In genomic region chr16:23500866-23501234, GRCh38 we compare ENCODE assay signal across 25 cellular contexts. TPM values are rescaled to one million over a fixed set of nuclear protein-coding genes. Genes with fewer than 3 reads are reported as not detected.
DNase-seq lines count a peak whose midpoint lies in the region; ATAC-seq and TF ChIP-seq lines count a peak whose summit lies in the region.
"Had no signal": no experiment of that assay in that cellular context is flagged by ENCODE, and none has a peak within 500 bp of the region (broad histone marks: within the 10 kb centered on the region; RNA-seq: fewer than 3 reads in every experiment).

No MANE protein-coding gene starts in this region.

- H4K20me1 ChIP-seq in OCI-LY7 (ENCODE audit: insufficient read depth, low read length): peaks cover 80% of the 10 kb centered on the region

- peak overlapping the region; percentile 24 to 94 (median 92) for H3K27ac Mint-ChIP-seq in IgD-negative memory B cell
- no peak overlapping the region for H3K27ac Mint-ChIP-seq in natural killer cell treated with Interleukin-12 subunit alpha and Interleukin-12 subunit beta and Interleukin-15 and Interleukin-18, amount 100 ng/mL, for 72 hours
- no peak overlapping the region for H3K27ac Mint-ChIP-seq in activated naive CD4-positive, alpha-beta T cell treated with anti-CD3 and anti-CD28 coated beads, Interleukin-2, amount 10 ng/mL, durations not matched to agents 7 days and 5 days
- H3K27ac Mint-ChIP-seq: activated CD4-positive, alpha-beta T cell treated with anti-CD3 and anti-CD28 coated beads for 36 hours; activated naive CD8-positive, alpha-beta T cell treated with anti-CD3 and anti-CD28 coated beads, Interleukin-2, amount 50 U/mL, for 24 hours; nephron progenitor cell; stimulated activated naive CD8-positive, alpha-beta T cell treated with anti-CD3 and anti-CD28 coated beads, Interleukin-15, Interleukin-2, amounts not matched to agents 100 ng/mL and 50 ng/mL, for 24 hours; T-helper 1 cell treated with Interleukin-12 subunit alpha and Interleukin-12 subunit beta and Interleukin-4 antibody, amounts not matched to agents 30 μg/mL and 1 μg/mL, for 36 hours had no signal

- DNase-seq in OCI-LY7 (ENCODE audit: low spot score) (no peak), erythroblast (lab: John Stamatoyannopoulos, UW) (peak; percentile 44 to 51), stomach (no peak), BE2C (no peak)
- DNase-seq in natural killer cell treated with Interleukin-12 subunit alpha and Interleukin-12 subunit beta and Interleukin-15 and Interleukin-18, amount 100 ng/mL, for 72 hours (ENCODE audit: low spot score): no peak
- no peak for DNase-seq in activated naive CD4-positive, alpha-beta T cell treated with anti-CD3 and anti-CD28 coated beads, Interleukin-2, amount 10 ng/mL, durations not matched to agents 7 days and 5 days
- DNase-seq: activated CD4-positive, alpha-beta T cell treated with anti-CD3 and anti-CD28 coated beads for 36 hours; activated gamma-delta T cell; activated naive CD8-positive, alpha-beta T cell treated with anti-CD3 and anti-CD28 coated beads, Interleukin-2, amount 50 U/mL, for 24 hours; COR-L47; foreskin melanocyte; hippocampal formation; immature natural killer cell; left ventricle myocardium inferior; NCI-H1417; NCI-H446; nephron progenitor cell; stimulated activated CD4-positive, alpha-beta T cell treated with anti-CD3 and anti-CD28 coated beads, Interleukin-12 subunit alpha, Interleukin-12 subunit beta, amount 100 ng/mL, for 4 hours; stimulated activated CD4-positive, alpha-beta T cell treated with anti-CD3 and anti-CD28 coated beads, Interleukin-4, amount 100 ng/mL, for 4 hours; tibial artery had no signal

- no peaks in the 10 kb centered on the region for H3K9me3 ChIP-seq in OCI-LY7 (ENCODE audit: low read length)
- H3K9me3 ChIP-seq in stomach: no peaks in the 10 kb centered on the region
- no peaks in the 10 kb centered on the region; the same call in 1 of the 2 replicates for H3K9me3 ChIP-seq in BE2C
- H3K9me3 ChIP-seq: left ventricle myocardium inferior, ovary, right atrium auricular region, tibial artery had no signal

- no peak overlapping the region for H2AFZ ChIP-seq in OCI-LY7 (ENCODE audit: low read length)

- H3K4me1 ChIP-seq in OCI-LY7 (ENCODE audit: insufficient read depth, low read length, poor library complexity, severe bottlenecking) (peaks cover 97% of the 10 kb centered on the region), stomach (peaks cover 40 to 95% (median 80%) of the 10 kb centered on the region in 4 donors), BE2C (peaks cover 10% of the 10 kb centered on the region)

- H3K4me3 ChIP-seq in OCI-LY7 (ENCODE audit: low read depth, low read length, poor library complexity, severe bottlenecking): no peak overlapping the region
- no peak overlapping the region for H3K4me3 ChIP-seq in stomach
- H3K4me3 ChIP-seq in BE2C (ENCODE audit: low read depth, low read length): no peak overlapping the region
- H3K4me3 ChIP-seq: left ventricle myocardium inferior, ovary, right atrium auricular region, tibial artery had no signal

- H3K9me3 Mint-ChIP-seq in IgD-negative memory B cell: no peaks in the 10 kb centered on the region
- no peaks in the 10 kb centered on the region for H3K9me3 Mint-ChIP-seq in natural killer cell treated with Interleukin-12 subunit alpha and Interleukin-12 subunit beta and Interleukin-15 and Interleukin-18, amount 100 ng/mL, for 72 hours
- H3K9me3 Mint-ChIP-seq in activated naive CD4-positive, alpha-beta T cell treated with anti-CD3 and anti-CD28 coated beads, Interleukin-2, amount 10 ng/mL, durations not matched to agents 7 days and 5 days: no peaks in the 10 kb centered on the region
- H3K9me3 Mint-ChIP-seq: activated naive CD8-positive, alpha-beta T cell treated with anti-CD3 and anti-CD28 coated beads, Interleukin-2, amount 50 U/mL, for 24 hours; immature natural killer cell; nephron progenitor cell; stimulated activated naive CD8-positive, alpha-beta T cell treated with anti-CD3 and anti-CD28 coated beads, Interleukin-15, Interleukin-2, amounts not matched to agents 100 ng/mL and 50 ng/mL, for 24 hours; T-helper 1 cell treated with Interleukin-12 subunit alpha and Interleukin-12 subunit beta and Interleukin-4 antibody, amounts not matched to agents 30 μg/mL and 1 μg/mL, for 36 hours had no signal

- peaks cover 100% of the 10 kb centered on the region for H3K79me2 ChIP-seq in OCI-LY7 (ENCODE audit: insufficient read depth, low read depth, low read length)

- BruUV-seq in OCI-LY7 (replicated peaks; lab: Mats Ljungman, UMichigan): no TSS peak

- intact Hi-C loops in OCI-LY7 (cut with micrococcal nuclease; ENCODE audit: unreplicated experiment) (no loop called here), stomach (cut with DNase I; ENCODE audit: low total_unique reads) (no loop called here)

- TF ChIP-seq CTCF in OCI-LY7 (conservative IDR thresholded peaks at IDR 0.05; ENCODE audit: low read length) (no peak), stomach (IDR thresholded peaks at IDR 0.05) (no peak), BE2C (IDR thresholded peaks at IDR 0.05; ENCODE audit: low read depth, low read length) (no peak)

- WGBS in stomach, 5 donors: 43 to 61% (median 53%) methylated on average over 4 of the region's 4 CpGs

- H3K36me3 ChIP-seq in OCI-LY7 (ENCODE audit: insufficient read depth, low read length) (peaks cover 99% of the 10 kb centered on the region), stomach (peaks cover 0 to 8% (median 7%) of the 10 kb centered on the region in 4 donors), BE2C (peaks cover 20% of the 10 kb centered on the region)
- H3K36me3 ChIP-seq: left ventricle myocardium inferior, ovary had no signal

- no peak for TF ChIP-seq EP300 in stomach (IDR thresholded peaks at IDR 0.05)

- peak overlapping the region; percentile 53 for H3K4me2 ChIP-seq in OCI-LY7 (ENCODE audit: low read length)

- H3K27ac ChIP-seq in OCI-LY7 (ENCODE audit: low read depth, low read length, poor library complexity, severe bottlenecking): no peak overlapping the region
- peak overlapping the region in 3 of 5 donors; percentile 39 to 56 (median 55) for H3K27ac ChIP-seq in stomach
- H3K27ac ChIP-seq: left ventricle myocardium inferior, right atrium auricular region, tibial artery had no signal

- peaks cover 66 to 80% (median 78%) of the 10 kb centered on the region in 3 donors for H3K4me1 Mint-ChIP-seq in IgD-negative memory B cell
- peaks cover 37 to 55% of the 10 kb centered on the region in 2 donors for H3K4me1 Mint-ChIP-seq in natural killer cell treated with Interleukin-12 subunit alpha and Interleukin-12 subunit beta and Interleukin-15 and Interleukin-18, amount 100 ng/mL, for 72 hours (ENCODE audit: low read depth in 2 of 2)
- peaks cover 68% of the 10 kb centered on the region for H3K4me1 Mint-ChIP-seq in activated naive CD4-positive, alpha-beta T cell treated with anti-CD3 and anti-CD28 coated beads, Interleukin-2, amount 10 ng/mL, durations not matched to agents 7 days and 5 days

- peaks cover 3% of the 10 kb centered on the region for H3K36me3 Mint-ChIP-seq in IgD-negative memory B cell
- H3K36me3 Mint-ChIP-seq in natural killer cell treated with Interleukin-12 subunit alpha and Interleukin-12 subunit beta and Interleukin-15 and Interleukin-18, amount 100 ng/mL, for 72 hours: no peaks in the 10 kb centered on the region
- peaks cover 9% of the 10 kb centered on the region for H3K36me3 Mint-ChIP-seq in activated naive CD4-positive, alpha-beta T cell treated with anti-CD3 and anti-CD28 coated beads, Interleukin-2, amount 10 ng/mL, durations not matched to agents 7 days and 5 days
- H3K36me3 Mint-ChIP-seq: immature natural killer cell had no signal

- H3K27me3 Mint-ChIP-seq in IgD-negative memory B cell: no peaks in the 10 kb centered on the region
- no peaks in the 10 kb centered on the region for H3K27me3 Mint-ChIP-seq in natural killer cell treated with Interleukin-12 subunit alpha and Interleukin-12 subunit beta and Interleukin-15 and Interleukin-18, amount 100 ng/mL, for 72 hours
- H3K27me3 Mint-ChIP-seq in activated naive CD4-positive, alpha-beta T cell treated with anti-CD3 and anti-CD28 coated beads, Interleukin-2, amount 10 ng/mL, durations not matched to agents 7 days and 5 days: no peaks in the 10 kb centered on the region
- H3K27me3 Mint-ChIP-seq: activated CD4-positive, alpha-beta T cell treated with anti-CD3 and anti-CD28 coated beads for 36 hours; activated naive CD8-positive, alpha-beta T cell treated with anti-CD3 and anti-CD28 coated beads, Interleukin-2, amount 50 U/mL, for 24 hours; stimulated activated naive CD8-positive, alpha-beta T cell treated with anti-CD3 and anti-CD28 coated beads, Interleukin-15, Interleukin-2, amounts not matched to agents 100 ng/mL and 50 ng/mL, for 24 hours had no signal

- CTCF ChIA-PET in OCI-LY7 (lab: Charles Lee; ENCODE audit: unreplicated experiment): no interaction called here
- CTCF ChIA-PET in activated naive CD4-positive, alpha-beta T cell treated with anti-CD3 and anti-CD28 coated beads, Interleukin-2, amount 10 ng/mL, durations not matched to agents 7 days and 5 days (lab: Charles Lee): no interaction called here

- POLR2A ChIA-PET in OCI-LY7 (lab: Charles Lee): interaction anchor here (0.9 kb wide), 1 partner anchor 12 kb away, joined by 3 read pairs; no protein-coding TSS in a partner anchor

- TF ChIP-seq POLR2A in erythroblast (IDR thresholded peaks at IDR 0.05; ENCODE audit: low read length) (no peak), stomach (IDR thresholded peaks at IDR 0.05) (no peak)

- ATAC-seq in natural killer cell treated with Interleukin-12 subunit alpha and Interleukin-12 subunit beta and Interleukin-15 and Interleukin-18, amount 100 ng/mL, for 72 hours: no peak
- ATAC-seq: activated CD4-positive, alpha-beta T cell treated with anti-CD3 and anti-CD28 coated beads for 36 hours; activated naive CD8-positive, alpha-beta T cell treated with anti-CD3 and anti-CD28 coated beads, Interleukin-2, amount 50 U/mL, for 24 hours had no signal

- H3K27me3 ChIP-seq in stomach (no peaks in the 10 kb centered on the region), BE2C (no peaks in the 10 kb centered on the region)
- H3K27me3 ChIP-seq: ovary, right atrium auricular region, tibial artery had no signal

- H3K9me2 ChIP-seq in OCI-LY7 (ENCODE audit: insufficient read depth, low read length): no peaks in the 10 kb centered on the region

- H3K4me3 Mint-ChIP-seq in IgD-negative memory B cell: peak overlapping the region in 3 of 4 donors; percentile 48 to 81 (median 54)
- H3K4me3 Mint-ChIP-seq in natural killer cell treated with Interleukin-12 subunit alpha and Interleukin-12 subunit beta and Interleukin-15 and Interleukin-18, amount 100 ng/mL, for 72 hours: no peak overlapping the region
- H3K4me3 Mint-ChIP-seq in activated naive CD4-positive, alpha-beta T cell treated with anti-CD3 and anti-CD28 coated beads, Interleukin-2, amount 10 ng/mL, durations not matched to agents 7 days and 5 days: no peak overlapping the region
- H3K4me3 Mint-ChIP-seq: activated CD4-positive, alpha-beta T cell treated with anti-CD3 and anti-CD28 coated beads for 36 hours; activated naive CD8-positive, alpha-beta T cell treated with anti-CD3 and anti-CD28 coated beads, Interleukin-2, amount 50 U/mL, for 24 hours; immature natural killer cell; nephron progenitor cell; stimulated activated naive CD8-positive, alpha-beta T cell treated with anti-CD3 and anti-CD28 coated beads, Interleukin-15, Interleukin-2, amounts not matched to agents 100 ng/mL and 50 ng/mL, for 24 hours; T-helper 1 cell treated with Interleukin-12 subunit alpha and Interleukin-12 subunit beta and Interleukin-4 antibody, amounts not matched to agents 30 μg/mL and 1 μg/mL, for 36 hours had no signal

RNA-seq across cellular contexts. Expression of gene GGA2, which starts 9.4 kb away (rescaled TPM):
- polyA plus RNA-seq in IgD-negative memory B cell (219 TPM), stomach (10 to 100 TPM; 17.6 to 28.9 (median 19.7) TPM)
- total RNA-seq in OCI-LY7 (2014; rRNA removed; shearing (Covaris generic)): 213 and 256 TPM in 2 replicates
- total RNA-seq in OCI-LY7 (2022) (580 and 590 TPM in 2 replicates), stomach (10 to 100 TPM; 22.0 to 62.5 (median 48.8) TPM)
- total RNA-seq in natural killer cell treated with Interleukin-12 subunit alpha and Interleukin-12 subunit beta and Interleukin-15 and Interleukin-18, amount 100 ng/mL, for 72 hours: 10 to 100 TPM; 61.0 to 97.3 TPM
- polyA plus RNA-seq in BE2C (2012; ENCODE audit: insufficient read depth, insufficient read length, low read depth): 41.1 TPM

RNA-seq across cellular contexts. Expression of gene COG7, which starts 47.9 kb away (rescaled TPM):
- polyA plus RNA-seq in IgD-negative memory B cell (7.1 TPM), stomach (10 to 100 TPM; 11.0 to 25.7 (median 20.2) TPM)
- total RNA-seq in OCI-LY7 (2014; rRNA removed; shearing (Covaris generic)): 11.1 and 11.4 TPM in 2 replicates
- total RNA-seq in OCI-LY7 (2022) (21.0 TPM in 2 replicates), stomach (10 to 100 TPM; 17.4 to 80.5 (median 30.4) TPM)
- total RNA-seq in natural killer cell treated with Interleukin-12 subunit alpha and Interleukin-12 subunit beta and Interleukin-15 and Interleukin-18, amount 100 ng/mL, for 72 hours: 10 to 100 TPM; 21.9 to 28.2 TPM
- 18.2 TPM for polyA plus RNA-seq in BE2C (2012; ENCODE audit: insufficient read depth, insufficient read length, low read depth)

RNA-seq across cellular contexts. Expression of gene EARS2, which starts 56.3 kb away (rescaled TPM):
- polyA plus RNA-seq in IgD-negative memory B cell: 14.4 TPM
- 32.3 and 42.1 TPM in 2 replicates for total RNA-seq in OCI-LY7 (2014; rRNA removed; shearing (Covaris generic))
- 27.8 and 38.5 TPM in 2 replicates for total RNA-seq in OCI-LY7 (2022)
- total RNA-seq in stomach: 100 to 1,000 TPM in 1 of 5 donors, 10 to 100 TPM in 4; 14.0 to 176 (median 24.2) TPM
- 10 to 100 TPM in 2 of 3 donors, 1 to 10 TPM in 1; 7.8 to 15.6 (median 13.7) TPM for polyA plus RNA-seq in stomach
- 10 to 100 TPM; 19.2 to 34.9 TPM for total RNA-seq in natural killer cell treated with Interleukin-12 subunit alpha and Interleukin-12 subunit beta and Interleukin-15 and Interleukin-18, amount 100 ng/mL, for 72 hours
- polyA plus RNA-seq in BE2C (2012; ENCODE audit: insufficient read depth, insufficient read length, low read depth): 36.7 TPM

RNA-seq across cellular contexts. Expression of gene UBFD1, which starts 56.7 kb away (rescaled TPM):
- polyA plus RNA-seq in IgD-negative memory B cell (12.4 TPM), stomach (10 to 100 TPM in 1 of 3 donors, 1 to 10 TPM in 2; 6.0 to 10.1 (median 6.0) TPM)
- total RNA-seq in OCI-LY7 (2014; rRNA removed; shearing (Covaris generic)): 39.1 and 42.4 TPM in 2 replicates
- total RNA-seq in OCI-LY7 (2022) (62.8 and 67.1 TPM in 2 replicates), stomach (100 to 1,000 TPM in 1 of 5 donors, 10 to 100 TPM in 4; 16.3 to 163 (median 52.7) TPM)
- total RNA-seq in natural killer cell treated with Interleukin-12 subunit alpha and Interleukin-12 subunit beta and Interleukin-15 and Interleukin-18, amount 100 ng/mL, for 72 hours: 10 to 100 TPM; 53.8 to 87.1 TPM
- polyA plus RNA-seq in BE2C (2012; ENCODE audit: insufficient read depth, insufficient read length, low read depth): 76.7 TPM

Comparison
In these comparisons a context has a peak if more than half of its experiments do, and no peak if none do; other contexts are left out.
1. H3K27ac Mint-ChIP-seq: peak in IgD-negative memory B cell (3 of 3); none in natural killer cell treated with Interleukin-12 subunit alpha and Interleukin-12 subunit beta and Interleukin-15 and Interleukin-18, amount 100 ng/mL, for 72 hours (0 of 2) and activated naive CD4-positive, alpha-beta T cell treated with anti-CD3 and anti-CD28 coated beads, Interleukin-2, amount 10 ng/mL, durations not matched to agents 7 days and 5 days (single experiment).
2. H3K4me3 Mint-ChIP-seq: peak in IgD-negative memory B cell (3 of 4); none in natural killer cell treated with Interleukin-12 subunit alpha and Interleukin-12 subunit beta and Interleukin-15 and Interleukin-18, amount 100 ng/mL, for 72 hours (single experiment) and activated naive CD4-positive, alpha-beta T cell treated with anti-CD3 and anti-CD28 coated beads, Interleukin-2, amount 10 ng/mL, durations not matched to agents 7 days and 5 days (single experiment).
3. DNase-seq: peak in erythroblast (2 of 2); none in OCI-LY7 (single experiment), stomach (single experiment), natural killer cell treated with Interleukin-12 subunit alpha and Interleukin-12 subunit beta and Interleukin-15 and Interleukin-18, amount 100 ng/mL, for 72 hours (single experiment), BE2C (single experiment) and activated naive CD4-positive, alpha-beta T cell treated with anti-CD3 and anti-CD28 coated beads, Interleukin-2, amount 10 ng/mL, durations not matched to agents 7 days and 5 days (single experiment).